ENCODE assay signal across 10 cellular contexts in the genomic region with DNA sequence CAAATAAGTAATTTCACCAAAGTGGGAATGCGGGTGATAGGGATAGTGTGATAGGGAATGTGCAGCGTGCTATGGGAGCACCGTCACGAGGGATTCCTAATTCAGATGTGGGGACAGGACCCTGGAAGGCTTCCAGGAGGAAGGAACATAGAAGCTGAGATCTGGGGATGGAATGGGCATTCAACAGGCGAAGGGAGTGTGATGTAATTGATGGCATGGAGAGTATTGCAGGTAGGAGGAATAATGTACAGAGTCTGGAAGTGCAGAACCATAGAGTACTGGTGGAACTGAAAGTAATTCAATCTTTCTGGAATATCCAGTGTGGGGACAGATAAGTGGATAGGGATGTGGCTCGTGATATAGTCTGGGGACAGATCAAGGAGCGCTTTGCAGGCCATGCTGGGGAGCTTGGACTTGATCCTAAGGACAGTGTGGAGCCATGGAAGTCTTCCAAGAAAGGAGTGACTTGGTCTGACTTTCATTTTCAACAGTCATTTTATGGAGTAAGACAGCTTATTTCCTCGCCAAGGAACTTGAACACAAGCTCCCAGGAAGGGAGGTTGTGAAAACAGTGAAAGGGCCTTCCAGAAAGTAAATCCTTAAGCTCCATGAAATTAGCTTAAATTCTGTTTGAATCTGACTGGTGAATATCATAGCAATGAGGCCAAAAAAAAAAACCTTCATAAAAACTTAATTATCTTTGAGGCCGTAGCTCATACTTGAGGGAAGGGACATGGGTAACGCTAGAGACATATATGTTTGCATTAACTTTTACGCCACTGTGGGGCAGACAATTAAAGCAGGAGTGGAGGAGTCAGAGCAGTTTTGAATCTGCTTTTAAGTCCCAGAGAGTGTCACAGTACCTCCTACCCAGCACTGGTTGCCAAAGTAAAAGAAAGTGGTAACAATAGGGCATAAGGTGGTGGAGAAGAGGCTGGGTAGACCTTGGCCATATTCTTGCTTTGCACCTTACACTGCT. TPM values are rescaled to one million over a fixed set of nuclear protein-coding genes. Genes with fewer than 3 reads are reported as not detected.
DNase-seq lines count a peak whose midpoint lies in the region; ATAC-seq and TF ChIP-seq lines count a peak whose summit lies in the region.
"Had no signal": no experiment of that assay in that cellular context is flagged by ENCODE, and none has a peak within 500 bp of the region (broad histone marks: within the 10 kb centered on the region; RNA-seq: fewer than 3 reads in every experiment).

No MANE protein-coding gene starts in this region.

- H3K36me3 ChIP-seq in esophagus squamous epithelium, result no peaks in the 10 kb centered on the region

- 74 to 78% methylated on average over 11 of the region's 11 CpGs for WGBS in esophagus squamous epithelium, 2 donors

- H3K9me3 Mint-ChIP-seq in naive B cell, result peaks cover 0 to 2% (median 0%) of the 10 kb centered on the region in 7 donors

- no peak for DNase-seq in Right ventricle myocardium superior
- no peak for DNase-seq in cardiac septum (ENCODE audit: low spot score)
- no peak for DNase-seq in esophagus squamous epithelium (lab: John Stamatoyannopoulos, UW)
- DNase-seq in naive B cell, result no peak
- DNase-seq in effector CD8-positive, alpha-beta T cell (lab: John Stamatoyannopoulos, UW), result no peak
- no peak for DNase-seq in SIG-M5 (lab: John Stamatoyannopoulos, UW)
- DNase-seq in stimulated activated CD4-positive, alpha-beta T cell treated with anti-CD3 and anti-CD28 coated beads, Interleukin-4, amount 100 ng/mL, for 1 hour, result no peak
- DNase-seq: kidney; stimulated activated CD4-positive, alpha-beta T cell treated with anti-CD3 and anti-CD28 coated beads, Interleukin-2, amount 100 ng/mL, for 48 hours had no signal

- H3K27ac ChIP-seq in esophagus squamous epithelium, result peak overlapping the region in 3 of 4 donors; percentile 48 to 56 (median 49)

- H3K36me3 Mint-ChIP-seq in naive B cell, result no peaks in the 10 kb centered on the region

- ATAC-seq in Right ventricle myocardium superior (ENCODE audit: poor library complexity) (peak; percentile 70), naive B cell (ENCODE audit: low read depth in 2 of 2) (no peak), GM18519 (IDR thresholded peaks at IDR 0.05; ENCODE audit: low FRiP score, unreplicated experiment) (no peak)

- TF ChIP-seq POLR2A in esophagus squamous epithelium (IDR thresholded peaks at IDR 0.05), result no peak

- H3K4me3 ChIP-seq in esophagus squamous epithelium, result no peak overlapping the region

- peak overlapping the region in 3 of 8 donors; percentile 4 to 40 (median 35) for H3K4me3 Mint-ChIP-seq in naive B cell

- H3K27me3 Mint-ChIP-seq in naive B cell, result no peaks in the 10 kb centered on the region

- H3K27ac Mint-ChIP-seq in naive B cell, result peak overlapping the region in 4 of 6 donors; percentile 2 to 87 (median 46)

- TF ChIP-seq CTCF in esophagus squamous epithelium (IDR thresholded peaks at IDR 0.05), result no peak

- H3K27me3 ChIP-seq in esophagus squamous epithelium, result no peaks in the 10 kb centered on the region

- peaks cover 31 to 61% (median 50%) of the 10 kb centered on the region in 3 donors for H3K4me1 Mint-ChIP-seq in naive B cell

- H3K4me1 ChIP-seq in esophagus squamous epithelium, result peaks cover 3 to 56% (median 17%) of the 10 kb centered on the region in 3 donors

- no peaks in the 10 kb centered on the region for H3K9me3 ChIP-seq in esophagus squamous epithelium

- intact Hi-C loops in Right ventricle myocardium superior (cut with DNase I) (no loop called here), cardiac septum (cut with DNase I) (no loop called here), esophagus squamous epithelium (cut with DNase I) (no loop called here)

RNA-seq across cellular contexts. Expression of gene ROR1, which starts 55.8 kb away (rescaled TPM):
- 8.6 TPM for total RNA-seq in Right ventricle myocardium superior
- 34.8 TPM for total RNA-seq in cardiac septum
- total RNA-seq in esophagus squamous epithelium, result 10 to 100 TPM in 1 of 4 donors, 1 to 10 TPM in 3; 6.6 to 15.3 (median 9.4) TPM
- 1 to 10 TPM in 4 of 6 donors, under 1 TPM in 2; 0.36 to 6.2 (median 1.3) TPM for polyA plus RNA-seq in naive B cell (ENCODE audit: low read depth in 6 of 6)
